8 cellular contexts compared by ENCODE assay signal in the genomic region with DNA sequence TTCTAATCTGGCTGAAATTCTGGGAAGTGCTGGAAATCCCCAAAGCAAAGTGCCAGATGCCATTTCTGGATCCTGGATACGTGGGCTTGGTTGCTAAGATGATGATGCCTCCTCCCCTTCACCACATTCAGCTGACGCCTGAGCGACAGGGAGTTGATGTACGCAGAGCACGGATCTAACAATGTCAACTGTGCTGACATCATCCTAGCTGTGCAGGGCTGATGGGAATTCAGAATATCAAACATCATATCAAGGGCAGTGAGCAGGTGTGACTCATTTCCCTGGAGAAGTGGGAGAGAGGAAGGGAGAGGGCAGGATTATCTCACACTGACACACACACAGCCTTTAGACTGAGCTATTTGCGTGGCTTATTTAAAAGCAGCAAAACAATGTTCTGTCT.
DNase-seq lines count a peak whose midpoint lies in the region; ATAC-seq and TF ChIP-seq lines count a peak whose summit lies in the region.

No MANE protein-coding gene starts in this region.

- peaks cover 13% of the 10 kb centered on the region for H3K4me1 ChIP-seq in RWPE2 (ENCODE audit: insufficient read depth, poor library complexity, severe bottlenecking)
- peaks cover 4% of the 10 kb centered on the region for H3K4me1 ChIP-seq in foreskin keratinocyte

- H3K9me3 ChIP-seq in RWPE2 (ENCODE audit: severe bottlenecking), result no peaks in the 10 kb centered on the region

- TF ChIP-seq CTCF in RWPE2 (IDR thresholded peaks at IDR 0.05; ENCODE audit: poor library complexity, severe bottlenecking) (no peak), foreskin keratinocyte (conservative IDR thresholded peaks at IDR 0.05) (no peak)

- peak overlapping the region; percentile 44 for H3K27ac ChIP-seq in RWPE2 (ENCODE audit: poor library complexity, severe bottlenecking)
- H3K27ac ChIP-seq in foreskin keratinocyte, result peak overlapping the region; percentile 41

- DNase-seq in HS-27A (ENCODE audit: low read depth) (peak; percentile 94), RWPE2 (ENCODE audit: low spot score) (peak; percentile 68), foreskin keratinocyte (peak; percentile 93 to 95), retina (peak; percentile 52)
- no peak for DNase-seq in activated CD8-positive, alpha-beta memory T cell treated with anti-CD3 and anti-CD28 coated beads, Interleukin-2, amount 50 U/mL, for 4 hours

- H3K4me3 ChIP-seq in RWPE2 (ENCODE audit: severe bottlenecking), result no peak overlapping the region

- H3K27me3 ChIP-seq in RWPE2 (ENCODE audit: insufficient read depth, poor library complexity, severe bottlenecking) (no peaks in the 10 kb centered on the region), foreskin keratinocyte (no peaks in the 10 kb centered on the region)

- H3K36me3 ChIP-seq in RWPE2 (ENCODE audit: low read depth), result no peaks in the 10 kb centered on the region

- ATAC-seq in RWPE2 (ENCODE audit: low read depth), result peak; percentile 100
- ATAC-seq in foreskin keratinocyte, result peak; percentile 100
- no peak for ATAC-seq in GM19351 (IDR thresholded peaks at IDR 0.05; ENCODE audit: unreplicated experiment)
- ATAC-seq in GM21423 (IDR thresholded peaks at IDR 0.05; ENCODE audit: unreplicated experiment), result no peak
- ATAC-seq in GM21528 (IDR thresholded peaks at IDR 0.05; ENCODE audit: low FRiP score, unreplicated experiment), result no peak

Comparison
In these comparisons a context has a peak if more than half of its experiments do, and no peak if none do; other contexts are left out.
1. ATAC-seq: peak in RWPE2 (single experiment) and foreskin keratinocyte (single experiment); none in GM19351 (single experiment), GM21423 (single experiment) and GM21528 (single experiment).